24 cellular contexts compared by ENCODE assay signal in genomic region chr4:23113104-23113503, GRCh38.
DNase-seq lines count a peak whose midpoint lies in the region; ATAC-seq and TF ChIP-seq lines count a peak whose summit lies in the region.
"Had no signal": no experiment of that assay in that cellular context is flagged by ENCODE, and none has a peak within 500 bp of the region (broad histone marks: within the 10 kb centered on the region; RNA-seq: fewer than 3 reads in every experiment).

No MANE protein-coding gene starts in this region.

- H3K4me3 Mint-ChIP-seq in activated CD4-positive, alpha-beta T cell treated with anti-CD3 and anti-CD28 coated beads, Interleukin-2, amount 10 ng/mL, durations not matched to agents 24 days and 14 days = no peak overlapping the region
- H3K4me3 Mint-ChIP-seq in GM23338 = no peak overlapping the region
- H3K4me3 Mint-ChIP-seq: B cell; CD4-positive, alpha-beta T cell; CD8-positive, alpha-beta T cell had no signal

- no peaks in the 10 kb centered on the region for H3K9me2 ChIP-seq in GM23338 (ENCODE audit: insufficient read depth)

- H3K4me1 ChIP-seq in left ventricle myocardium inferior (no peaks in the 10 kb centered on the region), GM23338 (ENCODE audit: insufficient read depth) (no peaks in the 10 kb centered on the region), aorta (ENCODE audit: control insufficient read depth in 1 of 2, insufficient read depth in 2 of 2, low read length in 2 of 2) (no peaks in the 10 kb centered on the region)
- H3K4me1 ChIP-seq: A549; BLaER1 treated with 17β-estradiol and CSF1 and Interleukin-3, amounts not matched to agents 10 nM and 100 nM; Caco-2 had no signal

- peak; percentile 77 for ATAC-seq in Right ventricle myocardium superior (ENCODE audit: poor library complexity)
- ATAC-seq in GM23338 = no peak
- peak; percentile 67 for ATAC-seq in aorta (ENCODE audit: low FRiP score)
- ATAC-seq: A549; CD8-positive, alpha-beta T cell had no signal

- H3K36me3 Mint-ChIP-seq in activated CD4-positive, alpha-beta T cell treated with anti-CD3 and anti-CD28 coated beads, Interleukin-2, amount 10 ng/mL, durations not matched to agents 24 days and 14 days (ENCODE audit: low read depth) = no peaks in the 10 kb centered on the region
- no peaks in the 10 kb centered on the region for H3K36me3 Mint-ChIP-seq in GM23338 (ENCODE audit: low read depth)
- H3K36me3 Mint-ChIP-seq: CD8-positive, alpha-beta T cell had no signal

- H2AFZ ChIP-seq in GM23338 = peak overlapping the region; percentile 20; the same call in 1 of the 2 replicates

- no peak overlapping the region for H3K4me3 ChIP-seq in left ventricle myocardium inferior
- no peak overlapping the region for H3K4me3 ChIP-seq in GM23338
- H3K4me3 ChIP-seq in aorta (ENCODE audit: low read length in 2 of 2) = no peak overlapping the region
- H3K4me3 ChIP-seq: A549; BLaER1 treated with 17β-estradiol and CSF1 and Interleukin-3, amounts not matched to agents 10 nM and 100 nM; GM12878 had no signal

- H3K27me3 Mint-ChIP-seq in activated CD4-positive, alpha-beta T cell treated with anti-CD3 and anti-CD28 coated beads, Interleukin-2, amount 10 ng/mL, durations not matched to agents 24 days and 14 days = no peaks in the 10 kb centered on the region
- peaks cover 1% of the 10 kb centered on the region for H3K27me3 Mint-ChIP-seq in GM23338 (ENCODE audit: insufficient read depth, low read depth, poor library complexity)
- H3K27me3 Mint-ChIP-seq: B cell; CD4-positive, alpha-beta T cell had no signal

- H3K9me3 ChIP-seq in left ventricle myocardium inferior (replicated peaks) (no peaks in the 10 kb centered on the region), aorta (ENCODE audit: control insufficient read depth, low read length) (peaks cover 3% of the 10 kb centered on the region)
- H3K9me3 ChIP-seq: A549; BLaER1 treated with 17β-estradiol and CSF1 and Interleukin-3, amounts not matched to agents 10 nM and 100 nM; Caco-2 had no signal

- WGBS in aorta, 2 donors = 48 to 59% methylated on average over 2 of the region's 2 CpGs

- H3K27ac Mint-ChIP-seq in activated CD4-positive, alpha-beta T cell treated with anti-CD3 and anti-CD28 coated beads, Interleukin-2, amount 10 ng/mL, durations not matched to agents 24 days and 14 days = no peak overlapping the region
- no peak overlapping the region for H3K27ac Mint-ChIP-seq in GM23338
- H3K27ac Mint-ChIP-seq: B cell; CD4-positive, alpha-beta T cell; CD8-positive, alpha-beta T cell had no signal

- H3K36me3 ChIP-seq in left ventricle myocardium inferior = no peaks in the 10 kb centered on the region
- H3K36me3 ChIP-seq in GM23338 (ENCODE audit: insufficient read depth) = no peaks in the 10 kb centered on the region
- no peaks in the 10 kb centered on the region for H3K36me3 ChIP-seq in aorta (ENCODE audit: control insufficient read depth in 1 of 2, insufficient read depth in 2 of 2, low read length in 1 of 2)
- H3K36me3 ChIP-seq: BLaER1 treated with 17β-estradiol and CSF1 and Interleukin-3, amounts not matched to agents 10 nM and 100 nM had no signal

- no peaks in the 10 kb centered on the region for H3K79me2 ChIP-seq in GM23338 (replicated peaks; ENCODE audit: insufficient read depth)

- peak; percentile 6 for DNase-seq in activated CD4-positive, alpha-beta T cell treated with anti-CD3 and anti-CD28 coated beads, Interleukin-2, amount 10 ng/mL, durations not matched to agents 24 days and 14 days
- DNase-seq in activated CD4-positive, alpha-beta T cell treated with anti-CD3 and anti-CD28 coated beads, Interleukin-2, amount 50 U/mL, for 48 hours = no peak
- DNase-seq in Right ventricle myocardium superior (no peak), left ventricle myocardium inferior (no peak), GM23338 (ENCODE audit: low spot score) (no peak), aorta (no peak), DMS114 treated with DMSO at 0.1 percent for 48 hours (lab: John Stamatoyannopoulos, UW; ENCODE audit: unreplicated experiment) (no peak)
- DNase-seq: AML-193; Caco-2; Calu3; CD4-positive, alpha-beta T cell; CD8-positive, alpha-beta T cell; DMS153; DMS53; DMS79; DND-41; EL; GDM1 had no signal

- no peaks in the 10 kb centered on the region for H3F3A ChIP-seq in GM23338 (replicated peaks; ENCODE audit: low read depth)

- H3K27ac ChIP-seq in left ventricle myocardium inferior (replicated peaks) = no peak overlapping the region
- no peak overlapping the region for H3K27ac ChIP-seq in GM23338 (ENCODE audit: low read depth)
- H3K27ac ChIP-seq in aorta (ENCODE audit: low read depth in 1 of 2, low read length in 2 of 2) = no peak overlapping the region
- H3K27ac ChIP-seq: 22Rv1; A549; BLaER1 treated with 17β-estradiol and CSF1 and Interleukin-3, amounts not matched to agents 10 nM and 100 nM; C4-2B had no signal

- H3K27me3 ChIP-seq in left ventricle myocardium inferior (ENCODE audit: low read depth) (peaks cover 5% of the 10 kb centered on the region), GM23338 (ENCODE audit: insufficient read depth) (no peaks in the 10 kb centered on the region), aorta (ENCODE audit: control insufficient read depth in 1 of 2, insufficient read depth in 2 of 2, low read length in 1 of 2) (no peaks in the 10 kb centered on the region)
- H3K27me3 ChIP-seq: BLaER1 treated with 17β-estradiol and CSF1 and Interleukin-3, amounts not matched to agents 10 nM and 100 nM had no signal

- no peaks in the 10 kb centered on the region for H3K9me3 Mint-ChIP-seq in activated CD4-positive, alpha-beta T cell treated with anti-CD3 and anti-CD28 coated beads, Interleukin-2, amount 10 ng/mL, durations not matched to agents 24 days and 14 days
- no peaks in the 10 kb centered on the region; the same call in 2 of the 3 replicates for H3K9me3 Mint-ChIP-seq in GM23338
- H3K9me3 Mint-ChIP-seq: CD4-positive, alpha-beta T cell had no signal

- no peaks in the 10 kb centered on the region for H3K4me1 Mint-ChIP-seq in activated CD4-positive, alpha-beta T cell treated with anti-CD3 and anti-CD28 coated beads, Interleukin-2, amount 10 ng/mL, durations not matched to agents 24 days and 14 days
- no peaks in the 10 kb centered on the region for H3K4me1 Mint-ChIP-seq in GM23338
- H3K4me1 Mint-ChIP-seq: B cell had no signal

- no peak for TF ChIP-seq CTCF in left ventricle myocardium inferior (IDR thresholded peaks at IDR 0.05; ENCODE audit: borderline replicate concordance)
- TF ChIP-seq CTCF in GM23338 (conservative IDR thresholded peaks at IDR 0.05; ENCODE audit: low read depth in 2 of 2) = no peak

- H4K20me1 ChIP-seq in GM23338 (replicated peaks; ENCODE audit: insufficient read depth) = no peaks in the 10 kb centered on the region
- H4K20me1 ChIP-seq: BLaER1 treated with 17β-estradiol and CSF1 and Interleukin-3, amounts not matched to agents 10 nM and 100 nM had no signal

- intact Hi-C loops in activated CD4-positive, alpha-beta T cell treated with anti-CD3 and anti-CD28 coated beads, Interleukin-2, amount 10 ng/mL, durations not matched to agents 24 days and 14 days (cut with micrococcal nuclease) = no loop called here
- intact Hi-C loops in Right ventricle myocardium superior (cut with DNase I) (no loop called here), left ventricle myocardium inferior (cut with micrococcal nuclease) (no loop called here), aorta (cut with DNase I) (no loop called here)

- no peak overlapping the region for H3K4me2 ChIP-seq in GM23338
- H3K4me2 ChIP-seq: A549; BLaER1 treated with 17β-estradiol and CSF1 and Interleukin-3, amounts not matched to agents 10 nM and 100 nM had no signal

TF ChIP-seq in GM23338, 12 proteins besides CTCF, POLR2A, EP300 and RAD21 (continues in another document):
- TF ChIP-seq REST (IDR thresholded peaks at IDR 0.05; ENCODE audit: unreplicated experiment) = no peak
